2 cellular contexts compared by ENCODE assay signal in the genomic region with DNA sequence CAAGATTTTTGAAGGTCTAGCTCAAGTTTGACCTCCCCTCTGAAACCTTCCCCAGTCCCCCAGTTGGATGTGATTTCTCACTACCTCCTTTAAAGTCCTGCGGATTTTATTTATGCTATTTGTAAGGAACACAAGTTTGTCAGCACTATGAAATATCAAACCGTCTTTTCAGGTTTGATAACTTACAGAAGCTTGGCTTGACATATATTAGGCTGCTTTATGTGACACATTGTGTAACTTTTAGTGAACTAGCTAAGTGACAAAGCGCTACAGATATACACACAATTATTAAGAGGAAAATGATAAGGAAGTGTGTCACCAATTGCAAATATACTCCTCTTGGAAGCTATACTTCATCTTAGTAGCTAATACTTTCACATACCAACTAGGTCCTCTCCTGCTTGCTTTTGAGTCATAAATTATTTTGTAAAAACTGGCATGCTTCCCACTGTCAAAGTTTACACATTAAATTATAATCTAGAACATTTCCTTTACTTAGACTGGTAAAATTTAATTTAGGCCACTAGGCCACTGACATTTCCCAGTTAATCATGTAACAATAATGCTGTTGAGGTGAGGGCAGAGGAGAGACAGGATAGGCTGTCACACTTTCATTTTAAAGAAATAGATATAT.
TF ChIP-seq lines count a peak whose summit lies in the region.

No MANE protein-coding gene starts in this region.

TF ChIP-seq in IMR-90, 13 proteins besides CTCF, POLR2A, EP300 and RAD21:
- TF ChIP-seq SMC3 (IDR thresholded peaks at IDR 0.05; ENCODE audit: low read depth, low read length) (no peak), MXI1 (IDR thresholded peaks at IDR 0.05; ENCODE audit: borderline replicate concordance, low read depth, low read length) (no peak), RCOR1 (IDR thresholded peaks at IDR 0.05; ENCODE audit: insufficient replicate concordance, low read length) (no peak), FOS (IDR thresholded peaks at IDR 0.05; ENCODE audit: low read depth, low read length) (no peak)
- TF ChIP-seq, protein P1, sequence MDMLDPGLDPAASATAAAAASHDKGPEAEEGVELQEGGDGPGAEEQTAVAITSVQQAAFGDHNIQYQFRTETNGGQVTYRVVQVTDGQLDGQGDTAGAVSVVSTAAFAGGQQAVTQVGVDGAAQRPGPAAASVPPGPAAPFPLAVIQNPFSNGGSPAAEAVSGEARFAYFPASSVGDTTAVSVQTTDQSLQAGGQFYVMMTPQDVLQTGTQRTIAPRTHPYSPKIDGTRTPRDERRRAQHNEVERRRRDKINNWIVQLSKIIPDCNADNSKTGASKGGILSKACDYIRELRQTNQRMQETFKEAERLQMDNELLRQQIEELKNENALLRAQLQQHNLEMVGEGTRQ (IDR thresholded peaks at IDR 0.05; ENCODE audit: low read depth, low read length) = no peak

TF ChIP-seq in GM12878, 131 proteins besides CTCF, POLR2A, EP300 and RAD21:
- TF ChIP-seq E2F8 (IDR thresholded peaks at IDR 0.05; ENCODE audit: low read depth, partially characterized antibody) (no peak), FOXM1 (IDR thresholded peaks at IDR 0.05; ENCODE audit: low read depth, low read length) (no peak)
